ENCODE assay signal across 30 cellular contexts in genomic region chr5:110753620-110754019, GRCh38. TPM values are rescaled to one million over a fixed set of nuclear protein-coding genes. Genes with fewer than 3 reads are reported as not detected.
A peak's percentile ranks its signal among the peaks of the same experiment; 100 is the strongest.
DNase-seq lines count a peak whose midpoint lies in the region; ATAC-seq and TF ChIP-seq lines count a peak whose summit lies in the region.
"Had no signal": no experiment of that assay in that cellular context is flagged by ENCODE, and none has a peak within 500 bp of the region (broad histone marks: within the 10 kb centered on the region; RNA-seq: fewer than 3 reads in every experiment).

No MANE protein-coding gene starts in this region.

- H3K79me2 ChIP-seq in OCI-LY7 (ENCODE audit: insufficient read depth, low read depth, low read length), result no peaks in the 10 kb centered on the region

- H3K9me3 ChIP-seq in CD4-positive, alpha-beta T cell (ENCODE audit: control insufficient read depth, low read length), result no peaks in the 10 kb centered on the region
- no peaks in the 10 kb centered on the region for H3K9me3 ChIP-seq in OCI-LY7 (ENCODE audit: low read length)
- H3K9me3 ChIP-seq: BE2C, heart right ventricle, right lobe of liver, spleen, thyroid gland, vagina had no signal

- no peak for DNase-seq in CD4-positive, alpha-beta T cell
- DNase-seq in GM12865 (ENCODE audit: low read depth) (peak; percentile 9), lower leg skin (ENCODE audit: low spot score in 2 of 2) (no peak), OCI-LY7 (ENCODE audit: low spot score) (no peak)
- no peak for DNase-seq in T-helper 2 cell treated with Interferon-gamma antibody and Interleukin-4, amounts not matched to agents 5 μg/mL and 100 μg/mL, for 36 hours (ENCODE audit: low spot score)
- DNase-seq in effector memory CD8-positive, alpha-beta T cell, result no peak
- DNase-seq: activated B cell treated with CpG ODN at 0.5 μM for 24 hours; activated CD8-positive, alpha-beta memory T cell treated with anti-CD3 and anti-CD28 coated beads for 24 hours; activated T-cell treated with anti-CD3 and anti-CD28 coated beads, Interleukin-2, amount 50 U/mL, for 24 hours; amniotic stem cell; BE2C; cerebellar nuclear complex; COR-L47; dermis blood vessel endothelial cell; foreskin melanocyte; GM23248; heart right ventricle; kidney glomerular epithelial cell; naive thymus-derived CD8-positive, alpha-beta T cell; NCI-H146; NCI-H446; NCI-H774; right lobe of liver; spleen; stimulated activated CD4-positive, alpha-beta T cell treated with anti-CD3 and anti-CD28 coated beads, Interleukin-2, amount 100 ng/mL, for 24 hours; thyroid gland had no signal

- intact Hi-C loops in CD4-positive, alpha-beta T cell (cut with DNase I, micrococcal nuclease), result loop anchor here in 1 of 2 experiments (2.0 to 10.0 kb wide), 2 partner anchors 15 to 791 kb away; partner anchors contain the start of gene SLC25A46
- intact Hi-C loops in lower leg skin (cut with DNase I; ENCODE audit: low total_unique reads), result loop anchor here (10.0 kb wide), 1 partner anchor 311 kb away; no protein-coding TSS in a partner anchor
- intact Hi-C loops in OCI-LY7 (cut with micrococcal nuclease; ENCODE audit: unreplicated experiment), result loop anchor here (10.0 kb wide), 3 partner anchors 311 to 1411 kb away; no protein-coding TSS in a partner anchor

- no peaks in the 10 kb centered on the region for H4K20me1 ChIP-seq in OCI-LY7 (ENCODE audit: insufficient read depth, low read length)

- no peak overlapping the region for H3K27ac ChIP-seq in CD4-positive, alpha-beta T cell (ENCODE audit: low read depth, low read length)
- H3K27ac ChIP-seq in OCI-LY7 (ENCODE audit: low read depth, low read length, poor library complexity, severe bottlenecking), result no peak overlapping the region
- H3K27ac ChIP-seq: GM23248, heart right ventricle, right lobe of liver, thyroid gland, vagina had no signal

- CTCF ChIA-PET in CD4-positive, alpha-beta T cell (lab: Charles Lee), result interaction anchor here (0.6 kb wide), 1 partner anchor 729 kb away, joined by 3 read pairs; no protein-coding TSS in a partner anchor
- CTCF ChIA-PET in OCI-LY7 (lab: Charles Lee; ENCODE audit: unreplicated experiment), result no interaction called here

- peaks cover 50% of the 10 kb centered on the region for H3K4me1 Mint-ChIP-seq in CD4-positive, alpha-beta T cell (ENCODE audit: low read depth)
- H3K4me1 Mint-ChIP-seq in T-helper 2 cell treated with Interferon-gamma antibody and Interleukin-4, amounts not matched to agents 5 μg/mL and 100 μg/mL, for 36 hours (ENCODE audit: low read depth), result peaks cover 44% of the 10 kb centered on the region
- H3K4me1 Mint-ChIP-seq in effector memory CD8-positive, alpha-beta T cell (ENCODE audit: low read depth in 2 of 2), result peaks cover 18 to 46% of the 10 kb centered on the region in 2 donors
- H3K4me1 Mint-ChIP-seq: brain had no signal

- peaks cover 85% of the 10 kb centered on the region for H3K36me3 ChIP-seq in OCI-LY7 (ENCODE audit: insufficient read depth, low read length)

- ATAC-seq in CD4-positive, alpha-beta T cell (ENCODE audit: poor library complexity), result peak; percentile 45
- peak; percentile 49 for ATAC-seq in effector memory CD8-positive, alpha-beta T cell (replicated peaks)
- ATAC-seq in GM19397 (IDR thresholded peaks at IDR 0.05; ENCODE audit: unreplicated experiment), result no peak
- ATAC-seq: heart right ventricle, right lobe of liver had no signal

- no peak overlapping the region for H3K4me2 ChIP-seq in OCI-LY7 (ENCODE audit: low read length)

- H3K27me3 Mint-ChIP-seq in CD4-positive, alpha-beta T cell, result no peaks in the 10 kb centered on the region
- H3K27me3 Mint-ChIP-seq in T-helper 2 cell treated with Interferon-gamma antibody and Interleukin-4, amounts not matched to agents 5 μg/mL and 100 μg/mL, for 36 hours (ENCODE audit: low read depth), result no peaks in the 10 kb centered on the region
- no peaks in the 10 kb centered on the region for H3K27me3 Mint-ChIP-seq in effector memory CD8-positive, alpha-beta T cell
- H3K27me3 Mint-ChIP-seq: activated B cell treated with CpG ODN at 0.5 μM for 24 hours; activated T-cell treated with anti-CD3 and anti-CD28 coated beads, Interleukin-2, amount 50 U/mL, for 24 hours; brain; naive thymus-derived CD8-positive, alpha-beta T cell; progenitor cell of endocrine pancreas had no signal

- no TSS peak for BruUV-seq in OCI-LY7 (replicated peaks; lab: Mats Ljungman, UMichigan)

- peaks cover 75% of the 10 kb centered on the region for H3K36me3 Mint-ChIP-seq in CD4-positive, alpha-beta T cell (ENCODE audit: low read depth)
- H3K36me3 Mint-ChIP-seq in T-helper 2 cell treated with Interferon-gamma antibody and Interleukin-4, amounts not matched to agents 5 μg/mL and 100 μg/mL, for 36 hours (ENCODE audit: low read depth), result peaks cover 52% of the 10 kb centered on the region
- peaks cover 26% of the 10 kb centered on the region for H3K36me3 Mint-ChIP-seq in effector memory CD8-positive, alpha-beta T cell (ENCODE audit: insufficient read depth)

- H3K4me3 ChIP-seq in GM12865 (ENCODE audit: low read depth, low read length), result peak overlapping the region; percentile 42; the same call in 1 of the 2 replicates
- H3K4me3 ChIP-seq in lower leg skin (ENCODE audit: low read depth, poor library complexity, severe bottlenecking), result no peak overlapping the region
- no peak overlapping the region for H3K4me3 ChIP-seq in OCI-LY7 (ENCODE audit: low read depth, low read length, poor library complexity, severe bottlenecking)
- H3K4me3 ChIP-seq: GM23248, heart right ventricle, right lobe of liver, spleen, thyroid gland, vagina had no signal

- no peaks in the 10 kb centered on the region for H3K27me3 ChIP-seq in CD4-positive, alpha-beta T cell (ENCODE audit: control insufficient read depth, insufficient read depth, low read length)
- H3K27me3 ChIP-seq: BE2C, heart right ventricle, right lobe of liver, spleen, thyroid gland, vagina had no signal

- H3K4me1 ChIP-seq in OCI-LY7 (ENCODE audit: insufficient read depth, low read length, poor library complexity, severe bottlenecking), result peaks cover 7% of the 10 kb centered on the region
- H3K4me1 ChIP-seq: BE2C, heart right ventricle, right lobe of liver, vagina had no signal

- TF ChIP-seq CTCF in CD4-positive, alpha-beta T cell (IDR thresholded peaks at IDR 0.05), result no peak
- TF ChIP-seq CTCF in GM12865 (IDR thresholded peaks at IDR 0.05; ENCODE audit: insufficient read depth, low read depth, low read length, missing control alignments) (no peak), lower leg skin (IDR thresholded peaks at IDR 0.05) (no peak), OCI-LY7 (conservative IDR thresholded peaks at IDR 0.05; ENCODE audit: low read length) (no peak)

- H2AFZ ChIP-seq in OCI-LY7 (ENCODE audit: low read length), result no peak overlapping the region
- H2AFZ ChIP-seq: GM23248 had no signal

- no peaks in the 10 kb centered on the region for H3K9me2 ChIP-seq in OCI-LY7 (ENCODE audit: insufficient read depth, low read length)

- no peak for TF ChIP-seq POLR2A in lower leg skin (IDR thresholded peaks at IDR 0.05)

- peak overlapping the region; percentile 84 for H3K27ac Mint-ChIP-seq in CD4-positive, alpha-beta T cell
- H3K27ac Mint-ChIP-seq in T-helper 2 cell treated with Interferon-gamma antibody and Interleukin-4, amounts not matched to agents 5 μg/mL and 100 μg/mL, for 36 hours, result peak overlapping the region; percentile 5
- peak overlapping the region; percentile 77 to 87 for H3K27ac Mint-ChIP-seq in effector memory CD8-positive, alpha-beta T cell
- H3K27ac Mint-ChIP-seq: progenitor cell of endocrine pancreas had no signal

- POLR2A ChIA-PET in CD4-positive, alpha-beta T cell (lab: Charles Lee), result interaction anchor here (1.0 kb wide), 1 partner anchor 14 kb away, joined by 4 read pairs; no protein-coding TSS in a partner anchor
- POLR2A ChIA-PET in OCI-LY7 (lab: Charles Lee), result interaction anchor here (0.6 to 1.3 kb wide), 4 partner anchors 12 to 477 kb away, joined by 3 to 7 read pairs (median 3); no protein-coding TSS in a partner anchor

- no peak overlapping the region for H3K4me3 Mint-ChIP-seq in CD4-positive, alpha-beta T cell
- H3K4me3 Mint-ChIP-seq in T-helper 2 cell treated with Interferon-gamma antibody and Interleukin-4, amounts not matched to agents 5 μg/mL and 100 μg/mL, for 36 hours, result no peak overlapping the region
- H3K4me3 Mint-ChIP-seq in effector memory CD8-positive, alpha-beta T cell, result no peak overlapping the region
- H3K4me3 Mint-ChIP-seq: activated B cell treated with CpG ODN at 0.5 μM for 24 hours, brain had no signal

- no peaks in the 10 kb centered on the region for H3K9me3 Mint-ChIP-seq in CD4-positive, alpha-beta T cell
- no peaks in the 10 kb centered on the region for H3K9me3 Mint-ChIP-seq in T-helper 2 cell treated with Interferon-gamma antibody and Interleukin-4, amounts not matched to agents 5 μg/mL and 100 μg/mL, for 36 hours
- H3K9me3 Mint-ChIP-seq in effector memory CD8-positive, alpha-beta T cell, result no peaks in the 10 kb centered on the region
- H3K9me3 Mint-ChIP-seq: activated B cell treated with CpG ODN at 0.5 μM for 24 hours; activated T-cell treated with anti-CD3 and anti-CD28 coated beads, Interleukin-2, amount 50 U/mL, for 24 hours; brain; naive thymus-derived CD8-positive, alpha-beta T cell had no signal

- 89 to 95% methylated on average over 3 of the region's 3 CpGs for WGBS in lower leg skin, 2 donors

RNA-seq across cellular contexts. Expression of gene SLC25A46, which starts 14.8 kb away (rescaled TPM):
- total RNA-seq in CD4-positive, alpha-beta T cell, result 10 to 100 TPM; 14.0 to 16.1 TPM
- total RNA-seq in lower leg skin (10 to 100 TPM; 36.6 to 44.7 (median 43.4) TPM), OCI-LY7 (2022) (46.4 and 49.2 TPM in 2 replicates)
- total RNA-seq in OCI-LY7 (2014; rRNA removed; shearing (Covaris generic)), result 36.4 and 37.8 TPM in 2 replicates

RNA-seq across cellular contexts. Expression of gene TMEM232, which starts 27.1 kb away (rescaled TPM):
- 1 to 10 TPM in 1 of 2 experiments, under 1 TPM in 1; 0.98 to 1.1 TPM for total RNA-seq in CD4-positive, alpha-beta T cell
- total RNA-seq in lower leg skin (1 to 10 TPM in 2 of 4 donors, under 1 TPM in 2; 0.54 to 2.3 (median 0.93) TPM), OCI-LY7 (2022) (1.7 and 2.9 TPM in 2 replicates)
- 0.64 and 1.5 TPM in 2 replicates for total RNA-seq in OCI-LY7 (2014; rRNA removed; shearing (Covaris generic))

Comparison
In these comparisons a context has a peak if more than half of its experiments do, and no peak if none do; other contexts are left out.
1. H3K27ac Mint-ChIP-seq: peak in every context shown above with its lines; median percentile 84 in CD4-positive, alpha-beta T cell; 82 in effector memory CD8-positive, alpha-beta T cell; 5 in T-helper 2 cell treated with Interferon-gamma antibody and Interleukin-4, amounts not matched to agents 5 μg/mL and 100 μg/mL, for 36 hours.